1 cellular context compared by ENCODE assay signal in genomic region chr11:119262668-119263351, GRCh38.
TF ChIP-seq lines count a peak whose summit lies in the region.

No MANE protein-coding gene starts in this region.

TF ChIP-seq in GM12878, 131 proteins besides CTCF, POLR2A, EP300 and RAD21 (continued from another document):
- TF ChIP-seq MLLT1 (IDR thresholded peaks at IDR 0.05) (no peak), IRF4 (IDR thresholded peaks at IDR 0.05; ENCODE audit: low read depth, low read length) (0 out of 2 replicates have a peak, but pooled peaks have one; percentile 23), RELA (IDR thresholded peaks at IDR 0.05; ENCODE audit: borderline replicate concordance, partially characterized antibody) (no peak), ZNF384 (IDR thresholded peaks at IDR 0.05; ENCODE audit: borderline replicate concordance, low read depth, low read length) (no peak), JUNB (IDR thresholded peaks at IDR 0.05) (peak; percentile 61), NRF1 (conservative IDR thresholded peaks at IDR 0.05; ENCODE audit: low read depth, low read length) (no peak)
